Comparison of ENCODE assay signal across 2 cellular contexts in the genomic region with DNA sequence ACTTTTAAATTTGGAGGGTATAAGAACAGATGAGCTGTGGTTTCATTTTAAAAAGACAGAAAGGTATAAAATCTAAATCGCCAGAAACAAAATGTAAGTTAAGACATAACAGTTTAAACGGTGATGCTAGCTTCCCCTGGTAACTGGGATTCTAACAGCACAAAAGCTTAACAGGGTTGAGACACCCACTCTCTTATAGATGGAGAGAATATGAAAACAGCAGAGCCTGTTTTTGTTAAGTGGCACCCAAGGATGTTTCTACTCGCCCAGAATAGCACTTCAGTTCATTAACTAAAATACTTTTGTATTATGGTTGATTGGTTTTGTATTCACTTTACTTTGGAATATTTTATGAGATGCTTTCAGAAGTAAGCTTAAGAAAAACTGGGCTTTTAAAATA.
TF ChIP-seq lines count a peak whose summit lies in the region.

No MANE protein-coding gene starts in this region.

TF ChIP-seq in SK-N-SH, 30 proteins besides CTCF, POLR2A, EP300 and RAD21 (continued from another document):
- TF ChIP-seq FOSL2 (IDR thresholded peaks at IDR 0.05; ENCODE audit: borderline replicate concordance, low read depth) (no peak), NRF1 (IDR thresholded peaks at IDR 0.05; ENCODE audit: low read depth, low read length) (no peak), REST (IDR thresholded peaks at IDR 0.05; ENCODE audit: low read depth, low read length) (no peak), FOXJ3 (CRISPR knock-in tag; IDR thresholded peaks at IDR 0.05) (no peak), PBX3 (IDR thresholded peaks at IDR 0.05) (no peak), USF1 (IDR thresholded peaks at IDR 0.05; ENCODE audit: borderline replicate concordance, low read depth) (no peak), RCOR1 (IDR thresholded peaks at IDR 0.05; ENCODE audit: low read length) (no peak), GABPA (IDR thresholded peaks at IDR 0.05; ENCODE audit: low read depth) (no peak), NFIC (IDR thresholded peaks at IDR 0.05; ENCODE audit: borderline replicate concordance) (no peak)
- TF ChIP-seq, protein P1, sequence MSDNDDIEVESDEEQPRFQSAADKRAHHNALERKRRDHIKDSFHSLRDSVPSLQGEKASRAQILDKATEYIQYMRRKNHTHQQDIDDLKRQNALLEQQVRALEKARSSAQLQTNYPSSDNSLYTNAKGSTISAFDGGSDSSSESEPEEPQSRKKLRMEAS (IDR thresholded peaks at IDR 0.05; ENCODE audit: low read depth): no peak

TF ChIP-seq in SK-N-SH treated with all-trans-retinoic acid at 6 μM for 48 hours, 23 proteins besides CTCF, POLR2A, EP300 and RAD21 (continued from another document):
- TF ChIP-seq, protein P2, sequence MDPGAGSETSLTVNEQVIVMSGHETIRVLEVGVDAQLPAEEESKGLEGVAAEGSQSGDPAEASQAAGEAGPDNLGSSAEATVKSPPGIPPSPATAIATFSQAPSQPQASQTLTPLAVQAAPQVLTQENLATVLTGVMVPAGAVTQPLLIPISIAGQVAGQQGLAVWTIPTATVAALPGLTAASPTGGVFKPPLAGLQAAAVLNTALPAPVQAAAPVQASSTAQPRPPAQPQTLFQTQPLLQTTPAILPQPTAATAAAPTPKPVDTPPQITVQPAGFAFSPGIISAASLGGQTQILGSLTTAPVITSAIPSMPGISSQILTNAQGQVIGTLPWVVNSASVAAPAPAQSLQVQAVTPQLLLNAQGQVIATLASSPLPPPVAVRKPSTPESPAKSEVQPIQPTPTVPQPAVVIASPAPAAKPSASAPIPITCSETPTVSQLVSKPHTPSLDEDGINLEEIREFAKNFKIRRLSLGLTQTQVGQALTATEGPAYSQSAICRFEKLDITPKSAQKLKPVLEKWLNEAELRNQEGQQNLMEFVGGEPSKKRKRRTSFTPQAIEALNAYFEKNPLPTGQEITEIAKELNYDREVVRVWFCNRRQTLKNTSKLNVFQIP (CRISPR knock-in tag; IDR thresholded peaks at IDR 0.05; ENCODE audit: borderline replicate concordance, low read depth): no peak
- TF ChIP-seq PATZ1 (CRISPR knock-in tag; IDR thresholded peaks at IDR 0.05; ENCODE audit: borderline replicate concordance) (no peak), TCF4 (CRISPR knock-in tag; IDR thresholded peaks at IDR 0.05; ENCODE audit: borderline replicate concordance) (no peak), ZFP3 (CRISPR knock-in tag; IDR thresholded peaks at IDR 0.05) (no peak), ZNF70 (CRISPR knock-in tag; IDR thresholded peaks at IDR 0.05) (no peak), ZFP30 (CRISPR knock-in tag; IDR thresholded peaks at IDR 0.05) (no peak), ESRRG (CRISPR knock-in tag; IDR thresholded peaks at IDR 0.05) (no peak), ARNTL (CRISPR knock-in tag; IDR thresholded peaks at IDR 0.05; ENCODE audit: borderline replicate concordance, low read depth) (no peak), OSR1 (CRISPR knock-in tag; IDR thresholded peaks at IDR 0.05) (no peak)
- TF ChIP-seq, protein P3, sequence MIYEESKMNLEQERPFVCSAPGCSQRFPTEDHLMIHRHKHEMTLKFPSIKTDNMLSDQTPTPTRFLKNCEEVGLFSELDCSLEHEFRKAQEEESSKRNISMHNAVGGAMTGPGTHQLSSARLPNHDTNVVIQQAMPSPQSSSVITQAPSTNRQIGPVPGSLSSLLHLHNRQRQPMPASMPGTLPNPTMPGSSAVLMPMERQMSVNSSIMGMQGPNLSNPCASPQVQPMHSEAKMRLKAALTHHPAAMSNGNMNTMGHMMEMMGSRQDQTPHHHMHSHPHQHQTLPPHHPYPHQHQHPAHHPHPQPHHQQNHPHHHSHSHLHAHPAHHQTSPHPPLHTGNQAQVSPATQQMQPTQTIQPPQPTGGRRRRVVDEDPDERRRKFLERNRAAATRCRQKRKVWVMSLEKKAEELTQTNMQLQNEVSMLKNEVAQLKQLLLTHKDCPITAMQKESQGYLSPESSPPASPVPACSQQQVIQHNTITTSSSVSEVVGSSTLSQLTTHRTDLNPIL (CRISPR knock-in tag; IDR thresholded peaks at IDR 0.05; ENCODE audit: low read depth): no peak
